In genomic region chr1:154943649-154944421, GRCh38 we compare ENCODE assay signal across 8 cellular contexts.
DNase-seq lines count a peak whose midpoint lies in the region; ATAC-seq and TF ChIP-seq lines count a peak whose summit lies in the region.

No MANE protein-coding gene starts in this region.

- H3K4me1 Mint-ChIP-seq in nephron progenitor cell, result peaks cover 43% of the 10 kb centered on the region

- H3K9me3 Mint-ChIP-seq in nephron progenitor cell, result no peaks in the 10 kb centered on the region

- peaks cover 8% of the 10 kb centered on the region for H3K36me3 Mint-ChIP-seq in nephron progenitor cell (ENCODE audit: low read depth)

- no peak for ATAC-seq in HG03175 (IDR thresholded peaks at IDR 0.05; ENCODE audit: unreplicated experiment)
- no peak for ATAC-seq in HG03432 (IDR thresholded peaks at IDR 0.05; ENCODE audit: unreplicated experiment)

- no peak for TF ChIP-seq POLR2A in erythroblast (IDR thresholded peaks at IDR 0.05; ENCODE audit: low read length)

- no peak overlapping the region for H3K4me3 Mint-ChIP-seq in nephron progenitor cell

- peak; percentile 75 for DNase-seq in activated CD8-positive, alpha-beta memory T cell treated with anti-CD3 and anti-CD28 coated beads for 24 hours
- no peak for DNase-seq in activated CD8-positive, alpha-beta memory T cell treated with anti-CD3 and anti-CD28 coated beads, Interleukin-2, amount 50 U/mL, for 48 hours
- DNase-seq in NCI-H1105 (lab: John Stamatoyannopoulos, UW) (peak; percentile 34), erythroblast (lab: John Stamatoyannopoulos, UW) (peak; percentile 40 to 66), nephron progenitor cell (peak; percentile 64)
- DNase-seq in activated CD4-positive, alpha-beta T cell treated with anti-CD3 and anti-CD28 coated beads for 48 hours, result peak; percentile 56

- no peaks in the 10 kb centered on the region for H3K27me3 Mint-ChIP-seq in nephron progenitor cell (ENCODE audit: low read depth, poor library complexity)

- peak overlapping the region; percentile 59 for H3K27ac Mint-ChIP-seq in nephron progenitor cell

- peak; percentile 75 for TF ChIP-seq CTCF in nephron progenitor cell (IDR thresholded peaks at IDR 0.05)
